20 cellular contexts compared by ENCODE assay signal in the genomic region with DNA sequence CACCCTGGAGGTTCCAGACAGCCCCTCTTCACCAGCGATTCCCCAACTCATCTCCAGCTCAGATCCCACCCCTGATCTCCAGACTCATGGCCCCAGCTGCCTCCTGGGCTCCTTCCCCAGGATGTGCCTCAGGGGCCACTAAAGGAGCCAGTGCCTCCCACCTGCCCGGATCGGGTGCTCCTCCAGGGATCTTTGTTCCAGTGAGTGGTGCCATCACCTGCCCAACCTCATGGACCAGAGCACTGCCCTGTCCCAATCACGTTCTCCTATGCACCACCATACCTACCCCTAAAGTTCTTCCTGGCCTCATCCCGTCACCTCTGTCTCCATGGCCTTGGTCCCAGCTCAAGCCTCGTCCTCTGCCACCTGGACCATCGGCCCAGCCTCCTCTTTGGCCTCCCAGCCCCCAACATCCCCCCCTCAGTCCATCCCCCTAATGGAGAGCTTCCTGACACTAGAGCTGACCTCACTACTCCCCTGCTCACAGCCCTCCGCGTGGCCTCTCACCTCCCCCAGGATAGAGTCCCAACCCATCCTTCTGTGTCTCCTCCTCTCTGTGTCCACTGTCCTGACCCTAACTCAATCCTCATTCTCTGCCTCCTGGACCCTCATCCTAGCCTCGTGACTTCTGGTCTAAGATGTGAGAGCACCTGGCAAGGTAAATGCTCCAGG. TPM values are rescaled to one million over a fixed set of nuclear protein-coding genes. Genes with fewer than 3 reads are reported as not detected.
A peak's percentile ranks its signal among the peaks of the same experiment; 100 is the strongest.
DNase-seq lines count a peak whose midpoint lies in the region; ATAC-seq and TF ChIP-seq lines count a peak whose summit lies in the region.
"Had no signal": no experiment of that assay in that cellular context is flagged by ENCODE, and none has a peak within 500 bp of the region (broad histone marks: within the 10 kb centered on the region; RNA-seq: fewer than 3 reads in every experiment).

No MANE protein-coding gene starts in this region.

- in situ Hi-C loops in GM13976 (cut with MboI; ENCODE audit: low sequenced_read_pairs, unreplicated experiment): no loop called here

- POLR2A ChIA-PET in activated naive CD8-positive, alpha-beta T cell treated with anti-CD3 and anti-CD28 coated beads, Interleukin-2, amount 10 ng/mL, durations not matched to agents 7 days and 5 days (lab: Charles Lee): interaction anchor here (0.6 kb wide), 1 partner anchor 87 kb away, joined by 3 read pairs; no protein-coding TSS in a partner anchor

- H3K4me1 ChIP-seq in cardiac muscle cell (ENCODE audit: low read depth) (no peaks in the 10 kb centered on the region), right atrium auricular region (peaks cover 0 to under 1% of the 10 kb centered on the region in 2 donors)

- TF ChIP-seq CTCF in cardiac muscle cell (IDR thresholded peaks at IDR 0.05; ENCODE audit: low read depth, low read length): no peak
- TF ChIP-seq CTCF in right atrium auricular region (IDR thresholded peaks at IDR 0.05): no peak
- TF ChIP-seq CTCF in GM13976 (IDR thresholded peaks at IDR 0.05; ENCODE audit: borderline replicate concordance, control extremely low read depth, extremely low read depth, insufficient read depth, missing control alignments): no peak

- peaks cover 5% of the 10 kb centered on the region for H3K4me1 Mint-ChIP-seq in activated naive CD8-positive, alpha-beta T cell treated with anti-CD3 and anti-CD28 coated beads, Interleukin-2, amount 10 ng/mL, durations not matched to agents 7 days and 5 days
- peaks cover 26% of the 10 kb centered on the region for H3K4me1 Mint-ChIP-seq in memory B cell
- peaks cover 24 to 35% of the 10 kb centered on the region in 2 donors for H3K4me1 Mint-ChIP-seq in stimulated activated naive B cell treated with anti-CD40 and anti-IgM and Interleukin-4, amounts not matched to agents 10 μg/mL and 1 μg/mL and 100 μg/mL, for 72 hours

- H3K4me3 ChIP-seq in cardiac muscle cell (no peak overlapping the region), right atrium auricular region (no peak overlapping the region)

- H3K27ac Mint-ChIP-seq in activated naive CD8-positive, alpha-beta T cell treated with anti-CD3 and anti-CD28 coated beads, Interleukin-2, amount 10 ng/mL, durations not matched to agents 7 days and 5 days: peak overlapping the region; percentile 36
- peak overlapping the region; percentile 72 for H3K27ac Mint-ChIP-seq in memory B cell
- peak overlapping the region; percentile 56 for H3K27ac Mint-ChIP-seq in stimulated activated naive B cell treated with anti-CD40 and anti-IgM and Interleukin-4, amounts not matched to agents 10 μg/mL and 1 μg/mL and 100 μg/mL, for 72 hours

- no peaks in the 10 kb centered on the region for H3K27me3 Mint-ChIP-seq in activated naive CD8-positive, alpha-beta T cell treated with anti-CD3 and anti-CD28 coated beads, Interleukin-2, amount 10 ng/mL, durations not matched to agents 7 days and 5 days
- H3K27me3 Mint-ChIP-seq in memory B cell: no peaks in the 10 kb centered on the region
- peaks cover 0 to 4% of the 10 kb centered on the region in 2 donors for H3K27me3 Mint-ChIP-seq in stimulated activated naive B cell treated with anti-CD40 and anti-IgM and Interleukin-4, amounts not matched to agents 10 μg/mL and 1 μg/mL and 100 μg/mL, for 72 hours

- H3K27me3 ChIP-seq in cardiac muscle cell: no peaks in the 10 kb centered on the region
- no peaks in the 10 kb centered on the region for H3K27me3 ChIP-seq in right atrium auricular region

- no peaks in the 10 kb centered on the region for H3K9me3 Mint-ChIP-seq in activated naive CD8-positive, alpha-beta T cell treated with anti-CD3 and anti-CD28 coated beads, Interleukin-2, amount 10 ng/mL, durations not matched to agents 7 days and 5 days
- H3K9me3 Mint-ChIP-seq in memory B cell: no peaks in the 10 kb centered on the region
- H3K9me3 Mint-ChIP-seq in stimulated activated naive B cell treated with anti-CD40 and anti-IgM and Interleukin-4, amounts not matched to agents 10 μg/mL and 1 μg/mL and 100 μg/mL, for 72 hours: peaks cover 0 to 1% of the 10 kb centered on the region in 2 donors

- H3K9me3 ChIP-seq in cardiac muscle cell (ENCODE audit: low read depth) (no peaks in the 10 kb centered on the region), right atrium auricular region (no peaks in the 10 kb centered on the region)

- DNase-seq in cardiac muscle cell (ENCODE audit: low read depth in 1 of 2, low spot score in 1 of 2) (peak in 1 of 2 donors; percentile 63), right atrium auricular region (ENCODE audit: low spot score) (no peak), memory B cell (ENCODE audit: low spot score in 2 of 2) (no peak), GM13976 (ENCODE audit: low spot score) (no peak), amniotic stem cell (lab: John Stamatoyannopoulos, UW) (no peak)
- no peak for DNase-seq in activated naive CD8-positive, alpha-beta T cell treated with anti-CD3 and anti-CD28 coated beads, Interleukin-2, amount 10 ng/mL, durations not matched to agents 7 days and 5 days
- no peak for DNase-seq in stimulated activated naive B cell treated with anti-CD40 and anti-IgM and Interleukin-4, amounts not matched to agents 10 μg/mL and 1 μg/mL and 100 μg/mL, for 72 hours
- DNase-seq: GF-D8, H7, IMR-90, NCI-H187, NCI-H69, SIG-M5 had no signal

- ATAC-seq in activated naive CD8-positive, alpha-beta T cell treated with anti-CD3 and anti-CD28 coated beads, Interleukin-2, amount 10 ng/mL, durations not matched to agents 7 days and 5 days (ENCODE audit: low read depth): no peak
- ATAC-seq in memory B cell (ENCODE audit: low read depth): no peak
- ATAC-seq in stimulated activated naive B cell treated with anti-CD40 and anti-IgM and Interleukin-4, amounts not matched to agents 10 μg/mL and 1 μg/mL and 100 μg/mL, for 72 hours (replicated peaks): no peak
- ATAC-seq in GM21526 (IDR thresholded peaks at IDR 0.05; ENCODE audit: low FRiP score, unreplicated experiment): no peak

- peaks cover 24% of the 10 kb centered on the region for H3K36me3 Mint-ChIP-seq in activated naive CD8-positive, alpha-beta T cell treated with anti-CD3 and anti-CD28 coated beads, Interleukin-2, amount 10 ng/mL, durations not matched to agents 7 days and 5 days
- H3K36me3 Mint-ChIP-seq in memory B cell: peaks cover 38% of the 10 kb centered on the region
- H3K36me3 Mint-ChIP-seq in stimulated activated naive B cell treated with anti-CD40 and anti-IgM and Interleukin-4, amounts not matched to agents 10 μg/mL and 1 μg/mL and 100 μg/mL, for 72 hours: peaks cover 53 to 65% of the 10 kb centered on the region in 2 donors

- H3K36me3 ChIP-seq in cardiac muscle cell (peaks cover 15% of the 10 kb centered on the region), right atrium auricular region (peaks cover 26% of the 10 kb centered on the region)

- H3K27ac ChIP-seq in cardiac muscle cell (peak overlapping the region; percentile 81), right atrium auricular region (no peak overlapping the region)

- H3K4me3 Mint-ChIP-seq in activated naive CD8-positive, alpha-beta T cell treated with anti-CD3 and anti-CD28 coated beads, Interleukin-2, amount 10 ng/mL, durations not matched to agents 7 days and 5 days: no peak overlapping the region
- H3K4me3 Mint-ChIP-seq in memory B cell: no peak overlapping the region
- H3K4me3 Mint-ChIP-seq in stimulated activated naive B cell treated with anti-CD40 and anti-IgM and Interleukin-4, amounts not matched to agents 10 μg/mL and 1 μg/mL and 100 μg/mL, for 72 hours: no peak overlapping the region
- H3K4me3 Mint-ChIP-seq: CD14-positive monocyte had no signal

RNA-seq across cellular contexts. Expression of gene GARIN5A, which starts 8.8 kb away (rescaled TPM):
- total RNA-seq in cardiac muscle cell (7.7 and 9.4 TPM in 2 replicates), right atrium auricular region (1 to 10 TPM; 1.4 to 2.3 TPM)
- polyA plus RNA-seq in cardiac muscle cell: 4.8 and 9.3 TPM in 2 replicates
- total RNA-seq in activated naive CD8-positive, alpha-beta T cell treated with anti-CD3 and anti-CD28 coated beads, Interleukin-2, amount 10 ng/mL, durations not matched to agents 7 days and 5 days: under 1 TPM; 0.50 to 0.57 TPM
- total RNA-seq: IMR-90 had no signal

RNA-seq across cellular contexts. Expression of gene EMC10, which starts 9.1 kb away (rescaled TPM):
- total RNA-seq in cardiac muscle cell: 308 and 370 TPM in 2 replicates
- polyA plus RNA-seq in cardiac muscle cell: 280 and 382 TPM in 2 replicates
- 100 to 1,000 TPM in 1 of 2 donors, 10 to 100 TPM in 1; 94.9 to 112 TPM for total RNA-seq in right atrium auricular region
- total RNA-seq in activated naive CD8-positive, alpha-beta T cell treated with anti-CD3 and anti-CD28 coated beads, Interleukin-2, amount 10 ng/mL, durations not matched to agents 7 days and 5 days: 10 to 100 TPM; 56.0 to 60.7 TPM

RNA-seq across cellular contexts. Expression of gene JOSD2, which starts 25.6 kb away (rescaled TPM):
- total RNA-seq in cardiac muscle cell: 21.4 and 25.4 TPM in 2 replicates
- polyA plus RNA-seq in cardiac muscle cell: 29.5 and 44.8 TPM in 2 replicates
- 10 to 100 TPM; 26.6 to 38.2 TPM for total RNA-seq in right atrium auricular region
- 10 to 100 TPM; 31.5 to 37.3 TPM for total RNA-seq in activated naive CD8-positive, alpha-beta T cell treated with anti-CD3 and anti-CD28 coated beads, Interleukin-2, amount 10 ng/mL, durations not matched to agents 7 days and 5 days

RNA-seq across cellular contexts. Expression of gene ASPDH, which starts 28.3 kb away (rescaled TPM):
- total RNA-seq in cardiac muscle cell: not detected in 2 replicates
- not detected in 2 replicates for polyA plus RNA-seq in cardiac muscle cell
- total RNA-seq in right atrium auricular region: not detected
- not detected for total RNA-seq in activated naive CD8-positive, alpha-beta T cell treated with anti-CD3 and anti-CD28 coated beads, Interleukin-2, amount 10 ng/mL, durations not matched to agents 7 days and 5 days
- total RNA-seq: Daoy, H7, IMR-90, LHCN-M2, OCI-LY7 had no signal
- polyA plus RNA-seq: CD14-positive monocyte, IMR-90 had no signal

RNA-seq across cellular contexts. Expression of gene MYBPC2, which starts 52.7 kb away (rescaled TPM):
- total RNA-seq in cardiac muscle cell: 0.04 and 0.18 TPM in 2 replicates
- polyA plus RNA-seq in cardiac muscle cell: 0.30 and 0.31 TPM in 2 replicates
- total RNA-seq in right atrium auricular region: not detected
- under 1 TPM in 1 of 2 experiments, not detected in 1; 0.14 TPM for total RNA-seq in activated naive CD8-positive, alpha-beta T cell treated with anti-CD3 and anti-CD28 coated beads, Interleukin-2, amount 10 ng/mL, durations not matched to agents 7 days and 5 days
- total RNA-seq: A673, Daoy, HT1080, IMR-90 had no signal
- polyA plus RNA-seq: CD14-positive monocyte, IMR-90 had no signal
